In genomic region chr10:91635401-91636400, GRCh38 we compare ENCODE assay signal across 8 cellular contexts.
A peak's percentile ranks its signal among the peaks of the same experiment; 100 is the strongest.
DNase-seq lines count a peak whose midpoint lies in the region; ATAC-seq and TF ChIP-seq lines count a peak whose summit lies in the region.

No MANE protein-coding gene starts in this region.

- peak; percentile 76 for TF ChIP-seq CTCF in foreskin fibroblast (IDR thresholded peaks at IDR 0.05; ENCODE audit: low read depth, low read length)

- ATAC-seq in HG02763 (IDR thresholded peaks at IDR 0.05; ENCODE audit: unreplicated experiment) (peak; percentile 48), HG03097 (IDR thresholded peaks at IDR 0.05; ENCODE audit: low FRiP score, unreplicated experiment) (no peak), GM19463 (IDR thresholded peaks at IDR 0.05; ENCODE audit: unreplicated experiment) (no peak)

- DNase-seq in DMS53 (lab: John Stamatoyannopoulos, UW) (peak; percentile 88), NCI-H526 treated with DMSO at 0.1 percent for 48 hours (lab: John Stamatoyannopoulos, UW) (peak; percentile 3), activated T-cell treated with anti-CD3 and anti-CD28 coated beads for 4 hours (peak; percentile 44), foreskin fibroblast (peak; percentile 74 to 90), nucleus accumbens (lab: John Stamatoyannopoulos, UW) (peak in 35 of 56 donors; percentile 11 to 82 (median 36))

- no peak overlapping the region for H3K4me3 ChIP-seq in foreskin fibroblast (ENCODE audit: low read depth in 1 of 2, low read length in 2 of 2)

Comparison
In these comparisons a context has a peak if more than half of its experiments do, and no peak if none do; other contexts are left out.
1. DNase-seq: peak in every context shown above with its lines; median percentile 88 in DMS53; 82 in foreskin fibroblast; 44 in activated T-cell treated with anti-CD3 and anti-CD28 coated beads for 4 hours; 36 in nucleus accumbens; 3 in NCI-H526 treated with DMSO at 0.1 percent for 48 hours.